Comparison of ENCODE assay signal across 16 cellular contexts in the genomic region with DNA sequence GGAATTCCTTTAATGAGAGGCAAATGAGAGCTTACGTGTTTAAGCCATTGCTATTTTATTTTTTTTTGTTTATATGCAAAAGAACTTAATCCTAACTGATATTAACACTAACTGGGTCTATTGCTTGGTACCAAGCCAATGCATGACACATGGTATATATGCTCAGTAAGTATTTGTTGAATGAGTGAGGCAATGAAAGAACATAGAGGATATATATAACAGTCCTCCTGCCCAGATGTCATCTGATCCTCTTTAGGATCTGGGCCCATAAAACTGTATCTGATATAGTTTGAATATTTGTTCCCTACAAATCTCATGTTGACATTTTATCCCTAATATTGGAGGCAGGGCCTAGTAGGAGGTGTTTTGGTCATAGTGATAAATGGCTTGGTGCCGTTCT. TPM values are rescaled to one million over a fixed set of nuclear protein-coding genes. Genes with fewer than 3 reads are reported as not detected.
A peak's percentile ranks its signal among the peaks of the same experiment; 100 is the strongest.
DNase-seq lines count a peak whose midpoint lies in the region; ATAC-seq, FAIRE-seq and TF ChIP-seq lines count a peak whose summit lies in the region.
"Had no signal": no experiment of that assay in that cellular context is flagged by ENCODE, and none has a peak within 500 bp of the region (broad histone marks: within the 10 kb centered on the region; RNA-seq: fewer than 3 reads in every experiment).

No MANE protein-coding gene starts in this region.

- H3K9me3 Mint-ChIP-seq in stimulated activated effector memory CD8-positive, alpha-beta T cell treated with anti-CD3 and anti-CD28 coated beads, Interleukin-12 subunit alpha, Interleukin-12 subunit beta, amount 100 ng/mL, for 72 hours: peaks cover 4% of the 10 kb centered on the region
- H3K9me3 Mint-ChIP-seq: CD4-positive, alpha-beta T cell; GM23338; IgD-negative memory B cell had no signal

- peak overlapping the region; percentile 9 for H3K27ac Mint-ChIP-seq in stimulated activated effector memory CD8-positive, alpha-beta T cell treated with anti-CD3 and anti-CD28 coated beads, Interleukin-12 subunit alpha, Interleukin-12 subunit beta, amount 100 ng/mL, for 72 hours
- H3K27ac Mint-ChIP-seq: CD4-positive, alpha-beta T cell; GM23338; IgD-negative memory B cell had no signal

- H3K4me3 Mint-ChIP-seq in stimulated activated effector memory CD8-positive, alpha-beta T cell treated with anti-CD3 and anti-CD28 coated beads, Interleukin-12 subunit alpha, Interleukin-12 subunit beta, amount 100 ng/mL, for 72 hours: no peak overlapping the region
- H3K4me3 Mint-ChIP-seq: CD4-positive, alpha-beta T cell; GM23338 had no signal

- TF ChIP-seq CTCF in LNCaP clone FGC (IDR thresholded peaks at IDR 0.05; ENCODE audit: control insufficient read depth, extremely low read depth, insufficient read depth): no peak
- TF ChIP-seq CTCF in bronchial epithelial cell (IDR thresholded peaks at IDR 0.05; ENCODE audit: insufficient read depth, low read length, severe bottlenecking): no peak

- DNase-seq in ELR (ENCODE audit: low read depth) (peak; percentile 46), LNCaP clone FGC (ENCODE audit: low read depth) (peak; percentile 56), bronchial epithelial cell (ENCODE audit: low read depth) (peak; percentile 50), NCI-H345 (lab: John Stamatoyannopoulos, UW) (no peak), nucleus accumbens (lab: John Stamatoyannopoulos, UW) (no peak), NOMO-1 (lab: John Stamatoyannopoulos, UW; ENCODE audit: unreplicated experiment in 2 of 2) (no peak)
- no peak for DNase-seq in stimulated activated effector memory CD8-positive, alpha-beta T cell treated with anti-CD3 and anti-CD28 coated beads, Interleukin-12 subunit alpha, Interleukin-12 subunit beta, amount 100 ng/mL, for 72 hours (ENCODE audit: low spot score in 2 of 2)
- DNase-seq: Calu3; CD4-positive, alpha-beta T cell; DMS 273 treated with DMSO at 0.1 percent for 48 hours; H7 had no signal

- H3K4me1 Mint-ChIP-seq in stimulated activated effector memory CD8-positive, alpha-beta T cell treated with anti-CD3 and anti-CD28 coated beads, Interleukin-12 subunit alpha, Interleukin-12 subunit beta, amount 100 ng/mL, for 72 hours: peaks cover 18% of the 10 kb centered on the region
- H3K4me1 Mint-ChIP-seq: GM23338 had no signal

- H3K36me3 ChIP-seq in bronchial epithelial cell (ENCODE audit: control insufficient read depth, insufficient read depth, low read length): no peaks in the 10 kb centered on the region

- no peak for ATAC-seq in stimulated activated effector memory CD8-positive, alpha-beta T cell treated with anti-CD3 and anti-CD28 coated beads, Interleukin-12 subunit alpha, Interleukin-12 subunit beta, amount 100 ng/mL, for 72 hours
- ATAC-seq: A549, GM12878, GM23338 had no signal

- H3K4me3 ChIP-seq in LNCaP clone FGC (ENCODE audit: low read depth, low read length): no peak overlapping the region
- no peak overlapping the region for H3K4me3 ChIP-seq in bronchial epithelial cell (ENCODE audit: low read depth, low read length)
- H3K4me3 ChIP-seq: A549, GM12878, GM23338 had no signal

- FAIRE-seq in bronchial epithelial cell (lab: Jason Lieb, UNC): no peak
- FAIRE-seq: A549, GM12878 had no signal

- no peaks in the 10 kb centered on the region for H3K36me3 Mint-ChIP-seq in stimulated activated effector memory CD8-positive, alpha-beta T cell treated with anti-CD3 and anti-CD28 coated beads, Interleukin-12 subunit alpha, Interleukin-12 subunit beta, amount 100 ng/mL, for 72 hours
- H3K36me3 Mint-ChIP-seq: IgD-negative memory B cell had no signal

- no peaks in the 10 kb centered on the region for H3K27me3 ChIP-seq in bronchial epithelial cell (ENCODE audit: control insufficient read depth, insufficient read depth, low read length)

RNA-seq across cellular contexts. Expression of a gene that starts 13.0 kb away (rescaled TPM):
- 0.51 TPM in 1 of 2 replicates, not detected in the other for total RNA-seq in bronchial epithelial cell
- total RNA-seq: Calu3, G401, GM23338, H7 had no signal

Comparison
In these comparisons a context has a peak if more than half of its experiments do, and no peak if none do; other contexts are left out.
1. DNase-seq: peak in ELR (single experiment), LNCaP clone FGC (single experiment) and bronchial epithelial cell (single experiment); none in stimulated activated effector memory CD8-positive, alpha-beta T cell treated with anti-CD3 and anti-CD28 coated beads, Interleukin-12 subunit alpha, Interleukin-12 subunit beta, amount 100 ng/mL, for 72 hours (0 of 2), NCI-H345 (single experiment), nucleus accumbens (0 of 56) and NOMO-1 (0 of 2).